Comparison of ENCODE assay signal across 15 cellular contexts in the genomic region with DNA sequence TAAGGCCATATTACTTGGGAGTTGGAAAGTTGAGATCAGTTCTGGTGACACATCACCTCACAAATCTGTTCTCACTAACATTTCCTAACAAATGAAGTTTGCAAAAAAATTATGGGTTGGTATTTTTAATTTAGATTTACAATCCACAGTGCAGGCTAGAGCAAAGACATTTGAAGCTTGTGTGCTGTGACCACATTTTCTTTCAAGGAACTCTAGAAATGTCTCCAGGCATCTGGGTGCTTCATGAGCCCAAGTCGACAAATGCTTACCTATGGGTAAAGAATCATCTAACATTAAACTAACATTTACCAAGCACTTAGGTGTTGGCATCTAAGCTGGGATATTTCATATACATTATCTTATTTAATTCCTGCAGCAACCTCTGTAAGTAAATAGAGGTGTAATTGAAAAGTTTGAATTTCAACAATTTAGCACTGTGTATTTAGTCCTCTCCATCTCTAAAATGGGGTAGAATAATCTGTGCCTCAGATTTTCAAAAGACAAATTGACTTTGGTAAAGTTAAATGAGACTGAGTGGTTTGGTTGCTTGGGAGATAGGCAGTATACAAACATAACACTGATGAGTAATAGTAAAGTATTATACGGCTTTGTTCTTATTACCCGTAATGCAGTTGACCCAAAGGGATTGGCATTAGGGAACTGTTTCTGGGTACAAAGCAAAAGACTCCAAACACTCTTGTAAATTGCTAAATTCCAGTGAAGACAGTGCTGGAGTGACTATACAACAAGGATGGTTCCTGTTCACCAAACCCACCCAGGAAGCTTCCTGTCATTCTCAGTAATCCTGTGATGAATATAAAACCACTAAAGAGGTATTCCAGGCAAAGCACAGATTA.
A peak's percentile ranks its signal among the peaks of the same experiment; 100 is the strongest.
DNase-seq lines count a peak whose midpoint lies in the region; ATAC-seq and TF ChIP-seq lines count a peak whose summit lies in the region.
"Had no signal": no experiment of that assay in that cellular context is flagged by ENCODE, and none has a peak within 500 bp of the region (broad histone marks: within the 10 kb centered on the region; RNA-seq: fewer than 3 reads in every experiment).

No MANE protein-coding gene starts in this region.

- H3K27ac ChIP-seq in SK-N-MC (peak overlapping the region; percentile 12; the same call in 1 of the 2 replicates), WERI-Rb-1 (no peak overlapping the region), substantia nigra (ENCODE audit: low read depth, low read length, poor library complexity, severe bottlenecking) (no peak overlapping the region)
- H3K27ac ChIP-seq: coronary artery, pancreas had no signal

- ATAC-seq in activated CD8-positive, alpha-beta memory T cell treated with anti-CD3 and anti-CD28 coated beads, Interleukin-2, amount 10 ng/mL, durations not matched to agents 7 days and 5 days = peak; percentile 20
- ATAC-seq in stimulated activated naive CD8-positive, alpha-beta T cell treated with anti-CD3 and anti-CD28 coated beads, Interleukin-15, Interleukin-2, amounts not matched to agents 100 U/mL and 50 U/mL, for 24 hours = peak; percentile 25
- no peak for ATAC-seq in HG03196 (IDR thresholded peaks at IDR 0.05; ENCODE audit: unreplicated experiment)
- ATAC-seq: pancreas had no signal

- H3K4me3 Mint-ChIP-seq in activated CD8-positive, alpha-beta memory T cell treated with anti-CD3 and anti-CD28 coated beads, Interleukin-2, amount 10 ng/mL, durations not matched to agents 7 days and 5 days = no peak overlapping the region
- H3K4me3 Mint-ChIP-seq: activated naive CD8-positive, alpha-beta T cell treated with anti-CD3 and anti-CD28 coated beads, Interleukin-2, amount 10 ng/mL, durations not matched to agents 7 days and 5 days had no signal

- H3K4me1 Mint-ChIP-seq in activated CD8-positive, alpha-beta memory T cell treated with anti-CD3 and anti-CD28 coated beads, Interleukin-2, amount 10 ng/mL, durations not matched to agents 7 days and 5 days = peaks cover 42% of the 10 kb centered on the region

- H3K27me3 Mint-ChIP-seq in activated CD8-positive, alpha-beta memory T cell treated with anti-CD3 and anti-CD28 coated beads, Interleukin-2, amount 10 ng/mL, durations not matched to agents 7 days and 5 days = no peaks in the 10 kb centered on the region
- H3K27me3 Mint-ChIP-seq: activated naive CD8-positive, alpha-beta T cell treated with anti-CD3 and anti-CD28 coated beads, Interleukin-2, amount 10 ng/mL, durations not matched to agents 7 days and 5 days had no signal

- peaks cover 7% of the 10 kb centered on the region; the same call in 1 of the 2 replicates for H3K9me3 ChIP-seq in SK-N-MC (ENCODE audit: low read depth, low read length)
- no peaks in the 10 kb centered on the region for H3K9me3 ChIP-seq in WERI-Rb-1 (ENCODE audit: severe bottlenecking)
- H3K9me3 ChIP-seq: pancreas had no signal

- no peak for DNase-seq in activated CD8-positive, alpha-beta memory T cell treated with anti-CD3 and anti-CD28 coated beads, Interleukin-2, amount 10 ng/mL, durations not matched to agents 7 days and 5 days
- DNase-seq in activated CD8-positive, alpha-beta memory T cell treated with anti-CD3 and anti-CD28 coated beads, Interleukin-2, amount 50 U/mL, for 4 hours = no peak
- DNase-seq in SK-N-MC (ENCODE audit: low read depth, low spot score) (no peak), fibroblast of peridontal ligament (ENCODE audit: extremely low read depth) (peak; percentile 43), WERI-Rb-1 (no peak), substantia nigra (lab: John Stamatoyannopoulos, UW) (no peak)
- DNase-seq in stimulated activated naive CD8-positive, alpha-beta T cell treated with anti-CD3 and anti-CD28 coated beads, Interleukin-15, Interleukin-2, amounts not matched to agents 100 U/mL and 50 U/mL, for 24 hours = no peak
- DNase-seq: ACHN; activated naive CD8-positive, alpha-beta T cell treated with anti-CD3 and anti-CD28 coated beads, Interleukin-2, amount 10 ng/mL, durations not matched to agents 7 days and 5 days; NCI-H1092 treated with DMSO at 0.1 percent for 48 hours; NCI-H446; pancreas; stimulated activated CD4-positive, alpha-beta T cell treated with anti-CD3 and anti-CD28 coated beads, Interleukin-12 subunit alpha, Interleukin-12 subunit beta, amount 100 ng/mL, for 4 hours had no signal

- H3K36me3 ChIP-seq in SK-N-MC (ENCODE audit: insufficient read depth, low read length) (peaks cover 4% of the 10 kb centered on the region; the same call in 1 of the 2 replicates), WERI-Rb-1 (no peaks in the 10 kb centered on the region)
- H3K36me3 ChIP-seq: pancreas had no signal

- no peak overlapping the region for H3K27ac Mint-ChIP-seq in activated CD8-positive, alpha-beta memory T cell treated with anti-CD3 and anti-CD28 coated beads, Interleukin-2, amount 10 ng/mL, durations not matched to agents 7 days and 5 days
- H3K27ac Mint-ChIP-seq: activated naive CD8-positive, alpha-beta T cell treated with anti-CD3 and anti-CD28 coated beads, Interleukin-2, amount 10 ng/mL, durations not matched to agents 7 days and 5 days had no signal

- H3K27me3 ChIP-seq in WERI-Rb-1 (ENCODE audit: insufficient read depth, low read depth, severe bottlenecking) = no peaks in the 10 kb centered on the region
- H3K27me3 ChIP-seq: pancreas had no signal

- peaks cover 3% of the 10 kb centered on the region for H3K9me3 Mint-ChIP-seq in activated CD8-positive, alpha-beta memory T cell treated with anti-CD3 and anti-CD28 coated beads, Interleukin-2, amount 10 ng/mL, durations not matched to agents 7 days and 5 days (ENCODE audit: low read depth)

- CTCF ChIA-PET in activated CD8-positive, alpha-beta memory T cell treated with anti-CD3 and anti-CD28 coated beads, Interleukin-2, amount 10 ng/mL, durations not matched to agents 7 days and 5 days (lab: Charles Lee) = interaction anchor here (1.0 to 1.5 kb wide), 2 partner anchors 61 to 62 kb away, joined by 3 to 5 read pairs; no protein-coding TSS in a partner anchor

- TF ChIP-seq CTCF in WERI-Rb-1 (IDR thresholded peaks at IDR 0.05; ENCODE audit: low read depth, low read length) = no peak

- H3K4me3 ChIP-seq in SK-N-MC (no peak overlapping the region), WERI-Rb-1 (ENCODE audit: low read depth, low read length) (no peak overlapping the region)
- H3K4me3 ChIP-seq: coronary artery, pancreas had no signal

- peaks cover 19% of the 10 kb centered on the region for H3K36me3 Mint-ChIP-seq in activated CD8-positive, alpha-beta memory T cell treated with anti-CD3 and anti-CD28 coated beads, Interleukin-2, amount 10 ng/mL, durations not matched to agents 7 days and 5 days

- no peak overlapping the region for H3K9ac ChIP-seq in SK-N-MC (ENCODE audit: insufficient read length)
